ENCODE assay signal across 31 cellular contexts in genomic region chr16:65919977-65920376, GRCh38.
"Had no signal": no experiment of that assay in that cellular context is flagged by ENCODE, and none has a peak within 500 bp of the region (broad histone marks: within the 10 kb centered on the region; RNA-seq: fewer than 3 reads in every experiment).

No MANE protein-coding gene starts in this region.

- H3K9ac ChIP-seq: neural progenitor cell, parathyroid adenoma had no signal

- DNase-seq: naive B cell; naive thymus-derived CD8-positive, alpha-beta T cell; occipital lobe; ovary; posterior cingulate gyrus; psoas muscle; right cardiac atrium; spleen; stimulated activated CD4-positive, alpha-beta T cell treated with anti-CD3 and anti-CD28 coated beads, Interleukin-12 subunit alpha, Interleukin-12 subunit beta, amount 100 ng/mL, for 4 hours; stimulated activated CD4-positive, alpha-beta T cell treated with anti-CD3 and anti-CD28 coated beads, Interleukin-1b, Interleukin-23, amount 100 ng/mL, for 48 hours; stimulated activated CD4-positive, alpha-beta T cell treated with anti-CD3 and anti-CD28 coated beads, Interleukin-4, amount 100 ng/mL, for 1 hour; stimulated activated CD4-positive, alpha-beta T cell treated with anti-CD3 and anti-CD28 coated beads, Interleukin-4, amount 100 ng/mL, for 4 hours; stimulated activated CD8-positive, alpha-beta memory T cell treated with anti-CD3 and anti-CD28 coated beads, Interleukin-4, amount 100 ng/mL, for 48 hours; stimulated activated naive CD4-positive, alpha-beta T cell; stimulated activated naive CD8-positive, alpha-beta T cell treated with anti-CD3 and anti-CD28 coated beads, Interleukin-15, amount 100 ng/mL, for 72 hours; stimulated activated naive CD8-positive, alpha-beta T cell treated with anti-CD3 and anti-CD28 coated beads, Interleukin-15, Interleukin-2, amounts not matched to agents 100 U/mL and 50 U/mL, for 24 hours; substantia nigra; testis; trophoblast cell; upper lobe of left lung had no signal

- H3K4me2 ChIP-seq: neural progenitor cell, smooth muscle cell had no signal

- H3K4me3 ChIP-seq: neural progenitor cell, ovary, psoas muscle, skin epidermis, smooth muscle cell, spleen, suprapubic skin, tibial nerve, upper lobe of left lung, vagina had no signal

- H3K27ac ChIP-seq: neural progenitor cell, ovary, parathyroid adenoma, psoas muscle, skin epidermis, spleen, suprapubic skin, testis, tibial nerve, upper lobe of left lung, vagina had no signal

- H3K4me1 ChIP-seq: neural progenitor cell, parathyroid adenoma, psoas muscle, spleen, suprapubic skin, testis, tibial nerve, upper lobe of left lung, vagina had no signal

- FAIRE-seq: urothelium cell line had no signal

- ATAC-seq: naive thymus-derived CD8-positive, alpha-beta T cell; natural killer cell treated with Interleukin-12 subunit alpha and Interleukin-12 subunit beta and Interleukin-15 and Interleukin-18, amount 100 ng/mL, for 72 hours; psoas muscle; right cardiac atrium; sciatic nerve; stimulated activated memory B cell treated with anti-CD40 and anti-IgM and Interleukin-4, amounts not matched to agents 10 μg/mL and 1 μg/mL and 100 μg/mL, for 72 hours; stimulated activated naive CD8-positive, alpha-beta T cell treated with anti-CD3 and anti-CD28 coated beads, Interleukin-15, amount 100 ng/mL, for 72 hours; stimulated activated naive CD8-positive, alpha-beta T cell treated with anti-CD3 and anti-CD28 coated beads, Interleukin-15, Interleukin-2, amounts not matched to agents 100 U/mL and 50 U/mL, for 24 hours had no signal

- H3K36me3 ChIP-seq: neural progenitor cell, ovary, spleen, suprapubic skin, tibial nerve, upper lobe of left lung, vagina had no signal

- H3K27me3 ChIP-seq: neural progenitor cell, ovary, suprapubic skin, testis, tibial nerve, upper lobe of left lung, vagina had no signal

- H3K79me2 ChIP-seq: parathyroid adenoma had no signal

- H2AFZ ChIP-seq: parathyroid adenoma had no signal

- H3K9me3 ChIP-seq: ovary, psoas muscle, spleen, suprapubic skin, testis, tibial nerve, upper lobe of left lung, vagina had no signal
